ENCODE assay signal across 28 cellular contexts in the genomic region with DNA sequence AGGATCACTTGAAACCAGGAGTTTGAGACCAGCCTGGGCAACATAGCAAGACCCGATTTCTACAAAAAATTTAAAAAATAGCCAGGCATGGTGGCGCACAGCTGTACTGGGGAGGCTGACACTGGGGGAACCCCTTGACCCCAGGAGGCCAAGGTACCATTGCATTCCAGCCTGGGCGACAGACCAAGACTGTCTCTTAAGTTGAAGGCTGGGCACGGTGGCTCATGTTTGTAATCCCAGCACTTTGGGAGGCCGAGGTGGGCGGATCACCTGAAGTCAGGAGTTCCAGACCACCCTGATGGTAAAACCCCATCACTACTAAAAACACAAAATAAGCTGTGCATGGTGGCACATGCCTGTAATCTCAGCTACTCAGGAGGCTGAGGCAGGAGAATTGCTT.
"Had no signal": no experiment of that assay in that cellular context is flagged by ENCODE, and none has a peak within 500 bp of the region (broad histone marks: within the 10 kb centered on the region; RNA-seq: fewer than 3 reads in every experiment).

No MANE protein-coding gene starts in this region.

- H3K4me3 ChIP-seq: colonic mucosa, esophagus squamous epithelium, gastrocnemius medialis, heart right ventricle, left lung, lower lobe of right lung, mucosa of descending colon had no signal

- H3K4me1 Mint-ChIP-seq: mesothelial cell of epicardium had no signal

- H3K4me1 ChIP-seq: colonic mucosa, esophagus squamous epithelium, gastrocnemius medialis, heart right ventricle, lower lobe of right lung had no signal

- H3K27ac ChIP-seq: colonic mucosa, epithelial cell of prostate, esophagus squamous epithelium, heart right ventricle, left lung, lower lobe of right lung had no signal

- H3K9me3 Mint-ChIP-seq: dendritic cell treated with granulocyte-macrophage colony-stimulating factor and Interleukin-4, amounts not matched to agents 40 ng/mL and 50 ng/mL, for 4 days; effector memory CD8-positive, alpha-beta T cell; endodermal cell; mesothelial cell of epicardium had no signal

- H3K27ac Mint-ChIP-seq: dendritic cell treated with granulocyte-macrophage colony-stimulating factor and Interleukin-4, amounts not matched to agents 40 ng/mL and 50 ng/mL, for 4 days; effector memory CD8-positive, alpha-beta T cell; endodermal cell; mesothelial cell of epicardium; naive B cell; naive thymus-derived CD8-positive, alpha-beta T cell had no signal

- H3K36me3 Mint-ChIP-seq: mesothelial cell of epicardium had no signal

- FAIRE-seq: endometrium, islet of Langerhans, keratinocyte had no signal

- H3K9me3 ChIP-seq: colonic mucosa, esophagus squamous epithelium, gastrocnemius medialis, left lung, lower lobe of right lung, mucosa of descending colon had no signal

- H3K27me3 ChIP-seq: colonic mucosa, esophagus squamous epithelium, gastrocnemius medialis, heart right ventricle, left lung had no signal

- ATAC-seq: effector memory CD8-positive, alpha-beta T cell; esophagus mucosa; gastrocnemius medialis; heart right ventricle; left cardiac atrium; left lung; lower lobe of right lung; mucosa of descending colon; naive thymus-derived CD8-positive, alpha-beta T cell had no signal

- H3K27me3 Mint-ChIP-seq: effector memory CD8-positive, alpha-beta T cell; naive thymus-derived CD8-positive, alpha-beta T cell had no signal

- H3K36me3 ChIP-seq: colonic mucosa, esophagus squamous epithelium, gastrocnemius medialis, heart right ventricle, left lung, lower lobe of right lung had no signal

- H3K4me3 Mint-ChIP-seq: dendritic cell treated with granulocyte-macrophage colony-stimulating factor and Interleukin-4, amounts not matched to agents 40 ng/mL and 50 ng/mL, for 4 days; effector memory CD8-positive, alpha-beta T cell; endodermal cell; mesothelial cell of epicardium; naive B cell; naive thymus-derived CD8-positive, alpha-beta T cell had no signal

- DNase-seq: colonic mucosa; cortex of kidney; effector CD8-positive, alpha-beta T cell; effector memory CD8-positive, alpha-beta T cell; endodermal cell; erythroblast; esophagus squamous epithelium; foreskin fibroblast; foreskin melanocyte; gastrocnemius medialis; glutamatergic neuron; head of caudate nucleus; heart right ventricle; hippocampal formation; left cardiac atrium; left lung; lower lobe of right lung; mesenchymal stem cell; mucosa of descending colon; naive B cell; naive thymus-derived CD8-positive, alpha-beta T cell had no signal
